1 cellular context compared by ENCODE assay signal in genomic region chr16:733382-734207, GRCh38.
TF ChIP-seq lines count a peak whose summit lies in the region.

No MANE protein-coding gene starts in this region.

TF ChIP-seq in WTC11, 78 proteins besides CTCF, POLR2A, EP300 and RAD21 (continued from another document):
- TF ChIP-seq, protein P1, sequence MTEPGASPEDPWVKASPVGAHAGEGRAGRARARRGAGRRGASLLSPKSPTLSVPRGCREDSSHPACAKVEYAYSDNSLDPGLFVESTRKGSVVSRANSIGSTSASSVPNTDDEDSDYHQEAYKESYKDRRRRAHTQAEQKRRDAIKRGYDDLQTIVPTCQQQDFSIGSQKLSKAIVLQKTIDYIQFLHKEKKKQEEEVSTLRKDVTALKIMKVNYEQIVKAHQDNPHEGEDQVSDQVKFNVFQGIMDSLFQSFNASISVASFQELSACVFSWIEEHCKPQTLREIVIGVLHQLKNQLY (CRISPR knock-in tag; IDR thresholded peaks at IDR 0.05) = no peak
- no peak for TF ChIP-seq MXD4 (CRISPR knock-in tag; IDR thresholded peaks at IDR 0.05; ENCODE audit: borderline replicate concordance)
- no peak for TF ChIP-seq ESRRA (CRISPR knock-in tag; IDR thresholded peaks at IDR 0.05; ENCODE audit: borderline replicate concordance)
- TF ChIP-seq, protein P2, sequence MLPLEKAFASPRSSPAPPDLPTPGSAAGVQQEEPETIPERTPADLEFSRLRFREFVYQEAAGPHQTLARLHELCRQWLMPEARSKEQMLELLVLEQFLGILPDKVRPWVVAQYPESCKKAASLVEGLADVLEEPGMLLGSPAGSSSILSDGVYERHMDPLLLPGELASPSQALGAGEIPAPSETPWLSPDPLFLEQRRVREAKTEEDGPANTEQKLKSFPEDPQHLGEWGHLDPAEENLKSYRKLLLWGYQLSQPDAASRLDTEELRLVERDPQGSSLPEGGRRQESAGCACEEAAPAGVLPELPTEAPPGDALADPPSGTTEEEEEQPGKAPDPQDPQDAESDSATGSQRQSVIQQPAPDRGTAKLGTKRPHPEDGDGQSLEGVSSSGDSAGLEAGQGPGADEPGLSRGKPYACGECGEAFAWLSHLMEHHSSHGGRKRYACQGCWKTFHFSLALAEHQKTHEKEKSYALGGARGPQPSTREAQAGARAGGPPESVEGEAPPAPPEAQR (CRISPR knock-in tag; IDR thresholded peaks at IDR 0.05) = no peak
- TF ChIP-seq, protein P3, sequence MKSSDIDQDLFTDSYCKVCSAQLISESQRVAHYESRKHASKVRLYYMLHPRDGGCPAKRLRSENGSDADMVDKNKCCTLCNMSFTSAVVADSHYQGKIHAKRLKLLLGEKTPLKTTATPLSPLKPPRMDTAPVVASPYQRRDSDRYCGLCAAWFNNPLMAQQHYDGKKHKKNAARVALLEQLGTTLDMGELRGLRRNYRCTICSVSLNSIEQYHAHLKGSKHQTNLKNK (CRISPR knock-in tag; IDR thresholded peaks at IDR 0.05) = no peak
